Comparison of ENCODE assay signal across 15 cellular contexts in genomic region chr20:44600301-44600700, GRCh38. TPM values are rescaled to one million over a fixed set of nuclear protein-coding genes. Genes with fewer than 3 reads are reported as not detected.
DNase-seq lines count a peak whose midpoint lies in the region; ATAC-seq and TF ChIP-seq lines count a peak whose summit lies in the region.
"Had no signal": no experiment of that assay in that cellular context is flagged by ENCODE, and none has a peak within 500 bp of the region (broad histone marks: within the 10 kb centered on the region; RNA-seq: fewer than 3 reads in every experiment).

No MANE protein-coding gene starts in this region.

- H3K9me2 ChIP-seq in SU-DHL-6 (replicated peaks; ENCODE audit: insufficient read depth, low read length), result no peaks in the 10 kb centered on the region

- H3K4me1 ChIP-seq in BLaER1, result peaks cover 62% of the 10 kb centered on the region
- peaks cover 84 to 87% of the 10 kb centered on the region in 2 donors for H3K4me1 ChIP-seq in gastrocnemius medialis

- H3K4me3 ChIP-seq in BLaER1 (no peak overlapping the region), SU-DHL-6 (ENCODE audit: insufficient read depth, low read length, poor library complexity, severe bottlenecking) (no peak overlapping the region), gastrocnemius medialis (peak overlapping the region in 2 of 4 donors; percentile 7 to 18)
- H3K4me3 ChIP-seq: GM12878 had no signal

- no peak for TF ChIP-seq POLR2A in gastrocnemius medialis (IDR thresholded peaks at IDR 0.05)

- TF ChIP-seq CTCF in SU-DHL-6 (IDR thresholded peaks at IDR 0.05; ENCODE audit: insufficient read depth, low read length, poor library complexity, severe bottlenecking) (no peak), gastrocnemius medialis (IDR thresholded peaks at IDR 0.05 in 4 of 5, conservative IDR thresholded peaks at IDR 0.05 in 1 of 5) (no peak)

- intact Hi-C loops in gastrocnemius medialis (cut with DNase I; ENCODE audit: low total_unique reads), result no loop called here

- H3F3A ChIP-seq in SU-DHL-6 (ENCODE audit: insufficient read depth), result peaks cover 5% of the 10 kb centered on the region

- no peak for ATAC-seq in gastrocnemius medialis
- ATAC-seq in HG03439 (IDR thresholded peaks at IDR 0.05; ENCODE audit: unreplicated experiment), result no peak
- ATAC-seq: GM12878, WTC11 had no signal

- no peaks in the 10 kb centered on the region for H4K20me1 ChIP-seq in BLaER1
- no peaks in the 10 kb centered on the region for H4K20me1 ChIP-seq in SU-DHL-6 (ENCODE audit: low read depth, low read length)

- H3K9me3 ChIP-seq in BLaER1 (no peaks in the 10 kb centered on the region), SU-DHL-6 (ENCODE audit: insufficient read depth, low read length) (no peaks in the 10 kb centered on the region), gastrocnemius medialis (no peaks in the 10 kb centered on the region)

- H3K27me3 ChIP-seq in BLaER1 (no peaks in the 10 kb centered on the region), SU-DHL-6 (ENCODE audit: low read length) (no peaks in the 10 kb centered on the region), layer of hippocampus (ENCODE audit: control insufficient read depth, insufficient read depth, low read length) (no peaks in the 10 kb centered on the region), gastrocnemius medialis (no peaks in the 10 kb centered on the region)

- H3K36me3 ChIP-seq in BLaER1 (no peaks in the 10 kb centered on the region), SU-DHL-6 (ENCODE audit: low read length) (no peaks in the 10 kb centered on the region), gastrocnemius medialis (peaks cover 0 to 7% of the 10 kb centered on the region in 2 donors)

- H3K4me2 ChIP-seq in BLaER1, result peak overlapping the region; percentile 76
- peak overlapping the region; percentile 7 for H3K4me2 ChIP-seq in SU-DHL-6 (ENCODE audit: low read depth, low read length, poor library complexity, severe bottlenecking)

- H2AFZ ChIP-seq in SU-DHL-6 (ENCODE audit: low read depth, low read length, severe bottlenecking), result no peak overlapping the region

- H3K27ac ChIP-seq in BLaER1, result peak overlapping the region; percentile 59
- H3K27ac ChIP-seq in SU-DHL-6 (ENCODE audit: low read depth, low read length), result peak overlapping the region; percentile 51
- peak overlapping the region; percentile 79 for H3K27ac ChIP-seq in layer of hippocampus (ENCODE audit: low read depth, low read length)
- H3K27ac ChIP-seq in gastrocnemius medialis, result peak overlapping the region; percentile 79 to 86 (median 81)

- in situ Hi-C loops in gastrocnemius medialis (cut with MboI; ENCODE audit: low sequenced_read_pairs in 4 of 4), result loop anchor here in 3 of 4 donors (10.0 to 25.0 kb wide), 3 partner anchors 126 to 388 kb away; partner anchors contain the start of genes OSER1 (in 3 of the 3) and TTPAL (in 1 of the 3)

- DNase-seq in gastrocnemius medialis, result no peak
- no peak for DNase-seq in EL
- DNase-seq in HPDE6-E6E7 (ENCODE audit: extremely low spot score), result no peak
- no peak for DNase-seq in NK-92 treated with Interleukin-12 subunit alpha and Interleukin-12 subunit beta, amount 100 ng/mL, for 24 hours (lab: John Stamatoyannopoulos, UW)
- DNase-seq: activated T-cell treated with anti-CD3 and anti-CD28 coated beads, Interleukin-2, amount 50 U/mL, for 24 hours; AML-193; DMS79; GOT3; NCI-H69 had no signal

- peaks cover 9% of the 10 kb centered on the region; the same call in 1 of the 2 replicates for H3K79me2 ChIP-seq in SU-DHL-6 (ENCODE audit: insufficient read depth, low read length)

- H3K9ac ChIP-seq in BLaER1, result no peak overlapping the region
- no peak overlapping the region for H3K9ac ChIP-seq in SU-DHL-6 (ENCODE audit: low read length)

RNA-seq across cellular contexts. Expression of gene PKIG, which starts 17.9 kb away (rescaled TPM):
- total RNA-seq in gastrocnemius medialis, result 100 to 1,000 TPM in 2 of 4 donors, 10 to 100 TPM in 2; 72.9 to 153 (median 100) TPM

RNA-seq across cellular contexts. Expression of gene ADA, which starts 51.2 kb away (rescaled TPM):
- 1 to 10 TPM; 2.2 to 5.1 (median 3.0) TPM for total RNA-seq in gastrocnemius medialis
